In the genomic region with DNA sequence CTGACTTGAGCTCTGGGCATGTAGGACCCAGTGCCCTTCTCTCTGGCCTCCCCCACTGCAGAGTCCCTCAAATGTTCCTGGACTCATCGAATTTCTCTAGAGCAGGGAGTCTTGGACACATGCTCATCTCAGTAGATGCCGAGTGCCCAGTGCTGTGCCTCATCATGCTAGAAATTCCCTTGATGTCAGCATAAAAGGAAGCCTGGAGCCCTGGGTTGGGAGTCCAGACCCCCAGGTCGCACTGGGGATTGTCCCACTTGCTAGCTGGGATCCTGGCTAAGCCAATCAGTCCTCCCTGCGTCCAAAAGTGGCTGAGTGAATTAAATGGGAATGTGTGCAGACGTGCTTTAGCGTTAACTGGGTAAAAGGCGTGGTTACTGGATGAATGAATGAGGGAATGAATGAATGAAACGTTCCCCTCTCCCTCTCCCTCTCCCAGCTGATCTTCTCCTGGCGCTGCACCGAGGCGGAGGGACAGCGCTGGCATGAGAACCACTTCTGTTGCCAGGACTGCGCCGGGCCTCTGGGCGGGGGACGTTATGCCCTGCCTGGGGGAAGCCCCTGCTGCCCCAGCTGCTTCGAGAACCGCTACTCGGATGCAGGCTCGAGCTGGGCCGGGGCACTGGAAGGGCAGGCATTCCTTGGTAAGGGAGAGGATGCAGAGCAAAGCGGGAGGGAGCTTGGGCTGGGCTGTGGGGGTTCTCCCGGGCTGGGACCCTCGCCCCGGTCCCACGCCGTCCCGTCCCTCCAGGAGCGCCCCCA, we compare ENCODE assay signal across 8 cellular contexts. TPM values are rescaled to one million over a fixed set of nuclear protein-coding genes. Genes with fewer than 3 reads are reported as not detected.
DNase-seq lines count a peak whose midpoint lies in the region; ATAC-seq and TF ChIP-seq lines count a peak whose summit lies in the region.

No MANE protein-coding gene starts in this region.

- intact Hi-C loops in upper lobe of right lung (cut with DNase I): loop anchor here (5.0 to 10.0 kb wide), 2 partner anchors 149 to 256 kb away; no protein-coding TSS in a partner anchor

- H3K27me3 Mint-ChIP-seq in chondrocyte (ENCODE audit: low read depth): no peaks in the 10 kb centered on the region

- no peaks in the 10 kb centered on the region for H3K9me3 ChIP-seq in upper lobe of right lung

- peaks cover 19% of the 10 kb centered on the region for H3K36me3 ChIP-seq in upper lobe of right lung

- H3K27ac Mint-ChIP-seq in chondrocyte (ENCODE audit: unreplicated experiment): peak overlapping the region; percentile 41

- H3K4me1 ChIP-seq in upper lobe of right lung: peaks cover 59% of the 10 kb centered on the region

- DNase-seq in GM10266 (ENCODE audit: extremely low spot score): peak; percentile 46
- DNase-seq in M059J (ENCODE audit: low read depth): peak; percentile 23
- peak; percentile 83 for DNase-seq in chondrocyte (ENCODE audit: low spot score)
- DNase-seq in lung microvascular endothelial cell (ENCODE audit: low read depth in 2 of 2): peak; percentile 21 to 37
- DNase-seq in upper lobe of right lung: no peak
- DNase-seq in RPMI8226: no peak
- no peak for DNase-seq in NCI-H1105 (lab: John Stamatoyannopoulos, UW)
- DNase-seq in GDM1 (lab: John Stamatoyannopoulos, UW): no peak

- no peaks in the 10 kb centered on the region for H3K9me3 Mint-ChIP-seq in chondrocyte (ENCODE audit: low read depth)

- H3K27me3 ChIP-seq in upper lobe of right lung: no peaks in the 10 kb centered on the region

- H3K4me3 ChIP-seq in upper lobe of right lung: peak overlapping the region; percentile 98

- no peak for TF ChIP-seq CTCF in GM10266 (IDR thresholded peaks at IDR 0.05; ENCODE audit: control insufficient read depth, insufficient read depth, low read depth, missing control alignments)
- no peak for TF ChIP-seq CTCF in chondrocyte (IDR thresholded peaks at IDR 0.05)
- no peak for TF ChIP-seq CTCF in upper lobe of right lung (IDR thresholded peaks at IDR 0.05)

- ATAC-seq in upper lobe of right lung: no peak

- peaks cover 26% of the 10 kb centered on the region for H3K4me1 Mint-ChIP-seq in chondrocyte (ENCODE audit: low read depth)

- H3K4me3 Mint-ChIP-seq in chondrocyte (ENCODE audit: unreplicated experiment): peak overlapping the region; percentile 89

- H3K27ac ChIP-seq in upper lobe of right lung: peak overlapping the region; percentile 98

- peaks cover 3% of the 10 kb centered on the region for H3K36me3 Mint-ChIP-seq in chondrocyte (ENCODE audit: low read depth)

RNA-seq across cellular contexts. Expression of a gene that starts 1.6 kb away (rescaled TPM):
- 157 and 167 TPM in 2 replicates for total RNA-seq in M059J (2014; rRNA removed; shearing (Covaris generic))
- total RNA-seq in chondrocyte (96.1 to 129 TPM (median 97.6 TPM) in 3 replicates), lung microvascular endothelial cell (42.5 and 61.2 TPM in 2 replicates), upper lobe of right lung (138 TPM)

RNA-seq across cellular contexts. Expression of a gene that starts 5.3 kb away (rescaled TPM):
- total RNA-seq in M059J (2014; rRNA removed; shearing (Covaris generic)): 0.12 and 0.30 TPM in 2 replicates
- total RNA-seq in chondrocyte (3.1 to 5.9 TPM (median 3.6 TPM) in 3 replicates), lung microvascular endothelial cell (5.2 and 6.7 TPM in 2 replicates), upper lobe of right lung (14.2 TPM)

RNA-seq across cellular contexts. Expression of a gene that starts 6.2 kb away (rescaled TPM):
- 0.34 and 2.4 TPM in 2 replicates for total RNA-seq in M059J (2014; rRNA removed; shearing (Covaris generic))
- 3.0 to 3.8 TPM (median 3.3 TPM) in 3 replicates for total RNA-seq in chondrocyte
- 0.60 and 0.65 TPM in 2 replicates for total RNA-seq in lung microvascular endothelial cell
- 8.5 TPM for total RNA-seq in upper lobe of right lung

RNA-seq across cellular contexts. Expression of a gene that starts 38.7 kb away (rescaled TPM):
- total RNA-seq in M059J (2014; rRNA removed; shearing (Covaris generic)): not detected in 2 replicates
- total RNA-seq in chondrocyte (not detected in 3 replicates), lung microvascular endothelial cell (not detected in 2 replicates), upper lobe of right lung (1,050 TPM)

RNA-seq across cellular contexts. Expression of a gene that starts 50.5 kb away (rescaled TPM):
- 6.1 and 7.2 TPM in 2 replicates for total RNA-seq in M059J (2014; rRNA removed; shearing (Covaris generic))
- total RNA-seq in chondrocyte (10.7 to 12.4 TPM (median 11.6 TPM) in 3 replicates), lung microvascular endothelial cell (5.0 and 6.0 TPM in 2 replicates), upper lobe of right lung (40.3 TPM)

Comparison
In these comparisons a context has a peak if more than half of its experiments do, and no peak if none do; other contexts are left out.
1. DNase-seq: peak in GM10266 (single experiment), M059J (single experiment), chondrocyte (single experiment) and lung microvascular endothelial cell (2 of 2); none in upper lobe of right lung (single experiment), RPMI8226 (single experiment), NCI-H1105 (single experiment) and GDM1 (single experiment).